Comparison of ENCODE assay signal across 8 cellular contexts in the genomic region with DNA sequence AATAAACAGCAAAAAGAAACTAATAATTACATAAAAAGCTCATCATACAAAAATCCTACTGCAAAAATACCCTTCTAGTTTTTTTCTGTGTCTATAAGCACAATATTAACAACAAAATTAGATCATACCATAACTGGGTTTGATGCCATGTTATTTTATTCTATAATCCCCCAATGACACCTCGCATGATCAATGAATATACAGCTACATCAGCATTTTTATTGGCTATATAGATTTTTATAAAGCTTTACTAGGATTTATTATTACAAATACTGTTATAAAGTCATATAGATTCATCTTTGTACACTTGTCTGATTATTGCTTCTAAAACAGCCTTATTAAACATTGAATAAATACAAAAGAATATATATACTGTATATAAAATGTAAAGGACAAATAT. TPM values are rescaled to one million over a fixed set of nuclear protein-coding genes. Genes with fewer than 3 reads are reported as not detected.
"Had no signal": no experiment of that assay in that cellular context is flagged by ENCODE, and none has a peak within 500 bp of the region (broad histone marks: within the 10 kb centered on the region; RNA-seq: fewer than 3 reads in every experiment).

No MANE protein-coding gene starts in this region.

- H3K9ac ChIP-seq: GM23248, KMS-11 had no signal

- H3K27ac ChIP-seq: GM23248, KMS-11 had no signal

- FAIRE-seq: H54, HTR-8/SVneo had no signal

- DNase-seq: GM23248, GOT3, H9, HCEC 1CT had no signal

- H3K4me3 ChIP-seq: GM23248 had no signal

- H3K4me2 ChIP-seq: KMS-11 had no signal

- H2AFZ ChIP-seq: GM23248 had no signal

RNA-seq across cellular contexts. Expression of a gene that starts 45.1 kb away (rescaled TPM):
- total RNA-seq: GM23248, HT-29 had no signal
- polyA plus RNA-seq: GM23248 had no signal
